Comparison of ENCODE assay signal across 29 cellular contexts in genomic region chr2:805664-806063, GRCh38.
"Had no signal": no experiment of that assay in that cellular context is flagged by ENCODE, and none has a peak within 500 bp of the region (broad histone marks: within the 10 kb centered on the region; RNA-seq: fewer than 3 reads in every experiment).

No MANE protein-coding gene starts in this region.

- H3K4me1 ChIP-seq: neural progenitor cell, parathyroid adenoma, psoas muscle, right lobe of liver, sigmoid colon, thyroid gland, tibial nerve, upper lobe of left lung, vagina had no signal

- H3K36me3 Mint-ChIP-seq: naive thymus-derived CD4-positive, alpha-beta T cell; natural killer cell; neural progenitor cell; stimulated activated effector memory CD8-positive, alpha-beta T cell treated with anti-CD3 and anti-CD28 coated beads, Interleukin-12 subunit alpha, Interleukin-12 subunit beta, amount 100 ng/mL, for 72 hours; stimulated activated naive B cell treated with anti-CD40 and anti-IgM and Interleukin-4, amounts not matched to agents 10 μg/mL and 1 μg/mL and 100 μg/mL, for 72 hours had no signal

- H3K27ac Mint-ChIP-seq: naive thymus-derived CD4-positive, alpha-beta T cell; natural killer cell; nephron; neural progenitor cell; progenitor cell of endocrine pancreas; stimulated activated effector memory CD8-positive, alpha-beta T cell treated with anti-CD3 and anti-CD28 coated beads, Interleukin-12 subunit alpha, Interleukin-12 subunit beta, amount 100 ng/mL, for 72 hours; stimulated activated naive B cell treated with anti-CD40 and anti-IgM and Interleukin-4, amounts not matched to agents 10 μg/mL and 1 μg/mL and 100 μg/mL, for 72 hours; stimulated activated naive CD8-positive, alpha-beta T cell treated with anti-CD3 and anti-CD28 coated beads, Interleukin-15, amount 100 ng/mL, for 72 hours had no signal

- H3K27ac ChIP-seq: neural progenitor cell, ovary, parathyroid adenoma, psoas muscle, right lobe of liver, sigmoid colon, thoracic aorta, thyroid gland, tibial nerve, upper lobe of left lung, vagina had no signal

- DNase-seq: naive thymus-derived CD4-positive, alpha-beta T cell; natural killer cell; occipital lobe; ovary; posterior cingulate gyrus; psoas muscle; right cardiac atrium; right lobe of liver; sigmoid colon; small intestine; stimulated activated CD4-positive, alpha-beta T cell treated with anti-CD3 and anti-CD28 coated beads, Interleukin-15, amount 100 ng/mL, for 24 hours; stimulated activated CD4-positive, alpha-beta T cell treated with anti-CD3 and anti-CD28 coated beads, Interleukin-2, amount 100 ng/mL, for 24 hours; stimulated activated CD4-positive, alpha-beta T cell treated with anti-CD3 and anti-CD28 coated beads, Interleukin-2, amount 100 ng/mL, for 48 hours; stimulated activated CD4-positive, alpha-beta T cell treated with anti-CD3 and anti-CD28 coated beads, Interleukin-4, amount 100 ng/mL, for 24 hours; stimulated activated naive B cell treated with anti-CD40 and anti-IgM and Interleukin-4, amounts not matched to agents 10 μg/mL and 1 μg/mL and 100 μg/mL, for 72 hours; stimulated activated naive CD4-positive, alpha-beta T cell treated with Interleukin-2 at 50 U/mL for 16 hours; stimulated activated naive CD8-positive, alpha-beta T cell treated with anti-CD3 and anti-CD28 coated beads, Interleukin-15, amount 100 ng/mL, for 72 hours; substantia nigra; thyroid gland; trophoblast cell; upper lobe of left lung had no signal

- H3K9me3 ChIP-seq: ovary, psoas muscle, right lobe of liver, sigmoid colon, thoracic aorta, thyroid gland, tibial nerve, upper lobe of left lung, vagina had no signal

- H3K4me3 Mint-ChIP-seq: naive thymus-derived CD4-positive, alpha-beta T cell; natural killer cell; nephron; neural progenitor cell; stimulated activated effector memory CD8-positive, alpha-beta T cell treated with anti-CD3 and anti-CD28 coated beads, Interleukin-12 subunit alpha, Interleukin-12 subunit beta, amount 100 ng/mL, for 72 hours; stimulated activated naive B cell treated with anti-CD40 and anti-IgM and Interleukin-4, amounts not matched to agents 10 μg/mL and 1 μg/mL and 100 μg/mL, for 72 hours; stimulated activated naive CD8-positive, alpha-beta T cell treated with anti-CD3 and anti-CD28 coated beads, Interleukin-15, amount 100 ng/mL, for 72 hours had no signal

- H3K27me3 ChIP-seq: neural progenitor cell, ovary, right lobe of liver, sigmoid colon, thyroid gland, tibial nerve, upper lobe of left lung, vagina had no signal

- H3K36me3 ChIP-seq: neural progenitor cell, ovary, right lobe of liver, sigmoid colon, thoracic aorta, thyroid gland, tibial nerve, upper lobe of left lung, vagina had no signal

- H3K27me3 Mint-ChIP-seq: progenitor cell of endocrine pancreas; stimulated activated naive CD8-positive, alpha-beta T cell treated with anti-CD3 and anti-CD28 coated beads, Interleukin-15, amount 100 ng/mL, for 72 hours had no signal

- H3K4me1 Mint-ChIP-seq: naive thymus-derived CD4-positive, alpha-beta T cell; natural killer cell; nephron; neural progenitor cell; stimulated activated effector memory CD8-positive, alpha-beta T cell treated with anti-CD3 and anti-CD28 coated beads, Interleukin-12 subunit alpha, Interleukin-12 subunit beta, amount 100 ng/mL, for 72 hours; stimulated activated naive B cell treated with anti-CD40 and anti-IgM and Interleukin-4, amounts not matched to agents 10 μg/mL and 1 μg/mL and 100 μg/mL, for 72 hours; stimulated activated naive CD8-positive, alpha-beta T cell treated with anti-CD3 and anti-CD28 coated beads, Interleukin-15, amount 100 ng/mL, for 72 hours had no signal

- ATAC-seq: naive thymus-derived CD4-positive, alpha-beta T cell; natural killer cell; psoas muscle; right cardiac atrium; right lobe of liver; stimulated activated effector memory CD8-positive, alpha-beta T cell treated with anti-CD3 and anti-CD28 coated beads, Interleukin-12 subunit alpha, Interleukin-12 subunit beta, amount 100 ng/mL, for 72 hours; stimulated activated naive B cell treated with anti-CD40 and anti-IgM and Interleukin-4, amounts not matched to agents 10 μg/mL and 1 μg/mL and 100 μg/mL, for 72 hours; stimulated activated naive CD8-positive, alpha-beta T cell treated with anti-CD3 and anti-CD28 coated beads, Interleukin-15, amount 100 ng/mL, for 72 hours had no signal

- H3K4me3 ChIP-seq: neural progenitor cell, ovary, psoas muscle, right lobe of liver, sigmoid colon, thoracic aorta, thyroid gland, tibial nerve, upper lobe of left lung, vagina had no signal

- H3K9me3 Mint-ChIP-seq: natural killer cell; nephron; neural progenitor cell; stimulated activated effector memory CD8-positive, alpha-beta T cell treated with anti-CD3 and anti-CD28 coated beads, Interleukin-12 subunit alpha, Interleukin-12 subunit beta, amount 100 ng/mL, for 72 hours; stimulated activated naive B cell treated with anti-CD40 and anti-IgM and Interleukin-4, amounts not matched to agents 10 μg/mL and 1 μg/mL and 100 μg/mL, for 72 hours; stimulated activated naive CD8-positive, alpha-beta T cell treated with anti-CD3 and anti-CD28 coated beads, Interleukin-15, amount 100 ng/mL, for 72 hours had no signal
